Comparison of ENCODE assay signal across 29 cellular contexts in genomic region chr20:50633361-50633760, GRCh38. TPM values are rescaled to one million over a fixed set of nuclear protein-coding genes. Genes with fewer than 3 reads are reported as not detected.
"Had no signal": no experiment of that assay in that cellular context is flagged by ENCODE, and none has a peak within 500 bp of the region (broad histone marks: within the 10 kb centered on the region; RNA-seq: fewer than 3 reads in every experiment).

No MANE protein-coding gene starts in this region.

- H3K9me3 ChIP-seq: adrenal gland had no signal

- H3K27ac ChIP-seq: adrenal gland, KMS-11, SK-N-MC, VCaP had no signal

- ATAC-seq: activated CD4-positive, alpha-beta T cell treated with anti-CD3 and anti-CD28 coated beads for 36 hours; T-cell had no signal

- H3K36me3 ChIP-seq: adrenal gland had no signal

- DNase-seq: activated CD4-positive, alpha-beta memory T cell treated with anti-CD3 and anti-CD28 coated beads, Interleukin-2, amount 10 ng/mL, durations not matched to agents 7 days and 5 days; activated CD4-positive, alpha-beta T cell treated with anti-CD3 and anti-CD28 coated beads for 36 hours; activated CD4-positive, alpha-beta T cell treated with anti-CD3 and anti-CD28 coated beads, Interleukin-2, amount 50 U/mL, for 1 hour; activated gamma-delta T cell treated with Interleukin-2 at 50 U/mL for 16 hours; activated naive CD4-positive, alpha-beta T cell treated with anti-CD3 and anti-CD28 coated beads, Interleukin-2, amount 10 ng/mL, durations not matched to agents 7 days and 5 days; activated naive CD8-positive, alpha-beta T cell treated with anti-CD3 and anti-CD28 coated beads, Interleukin-2, amount 10 ng/mL, durations not matched to agents 7 days and 5 days; activated T-cell treated with anti-CD3 and anti-CD28 coated beads for 4 hours; activated T-cell treated with anti-CD3 and anti-CD28 coated beads, Interleukin-2, amount 50 U/mL, for 48 hours; adrenal gland; anterior cingulate cortex; caudate nucleus; MV-4-11; NCI-H1092 treated with DMSO at 0.1 percent for 48 hours; NCI-H1417 treated with DMSO at 0.1 percent for 48 hours; NCI-H1694; NCI-H2029; NCI-H2107; NCI-H2171 treated with DMSO at 0.1 percent for 48 hours; NCI-H226; NCI-H526 treated with DMSO at 0.1 percent for 48 hours; NK-92 treated with Interleukin-12 subunit alpha and Interleukin-12 subunit beta, amount 100 ng/mL, for 24 hours; T-cell had no signal

- H3K4me3 ChIP-seq: adrenal gland, SK-N-MC had no signal

- H3K27me3 ChIP-seq: adrenal gland had no signal

RNA-seq across cellular contexts. Expression of gene RIPOR3, which starts 58.0 kb away (rescaled TPM):
- total RNA-seq: activated CD4-positive, alpha-beta memory T cell treated with anti-CD3 and anti-CD28 coated beads, Interleukin-2, amount 10 ng/mL, durations not matched to agents 7 days and 5 days; activated CD4-positive, alpha-beta T cell treated with anti-CD3 and anti-CD28 coated beads for 36 hours; activated CD8-positive, alpha-beta memory T cell treated with anti-CD3 and anti-CD28 coated beads for 36 hours; activated naive CD8-positive, alpha-beta T cell treated with anti-CD3 and anti-CD28 coated beads, Interleukin-2, amount 10 ng/mL, durations not matched to agents 7 days and 5 days; activated T-helper 2 cell treated with anti-CD3 and anti-CD28 coated beads, Interferon-gamma antibody, Interleukin-2, Interleukin-4, amounts not matched to agents 10 μg/mL and 5 μg/mL and 100 μg/mL, durations not matched to agents 14 hours and 24 hours and 36 hours; MCF 10A; T-helper 2 cell treated with Interferon-gamma antibody and Interleukin-4, amounts not matched to agents 100 ng/mL and 5 ng/mL, for 36 hours had no signal
